8 cellular contexts compared by ENCODE assay signal in genomic region chr6:34663887-34664269, GRCh38. TPM values are rescaled to one million over a fixed set of nuclear protein-coding genes. Genes with fewer than 3 reads are reported as not detected.
DNase-seq lines count a peak whose midpoint lies in the region; ATAC-seq and TF ChIP-seq lines count a peak whose summit lies in the region.

No MANE protein-coding gene starts in this region.

- peaks cover 93% of the 10 kb centered on the region for H3K79me2 ChIP-seq in Loucy (ENCODE audit: insufficient read depth, low read length)

- intact Hi-C loops in CD4-positive, alpha-beta memory T cell (cut with micrococcal nuclease): no loop called here

- no peaks in the 10 kb centered on the region for H3K9me2 ChIP-seq in Loucy (replicated peaks; ENCODE audit: low read depth, low read length)

- no peaks in the 10 kb centered on the region; the same call in 1 of the 2 replicates for H3F3A ChIP-seq in Loucy (ENCODE audit: low read depth)

- H3K9me3 ChIP-seq in CD4-positive, alpha-beta memory T cell (ENCODE audit: control insufficient read depth in 1 of 2, low read length in 2 of 2): no peaks in the 10 kb centered on the region
- no peaks in the 10 kb centered on the region for H3K9me3 ChIP-seq in Loucy (ENCODE audit: insufficient read depth, low read depth, low read length)

- H3K27me3 Mint-ChIP-seq in CD4-positive, alpha-beta memory T cell: no peaks in the 10 kb centered on the region
- H3K27me3 Mint-ChIP-seq in naive B cell: no peaks in the 10 kb centered on the region

- POLR2A ChIA-PET in CD4-positive, alpha-beta memory T cell (lab: Charles Lee; ENCODE audit: partially characterized antibody): interaction anchor here (1.0 to 4.7 kb wide), 4 partner anchors 7 to 224 kb away, joined by 3 to 21 read pairs (median 10); partner anchors contain the start of genes SNRPC and TAF11

- H3K9ac ChIP-seq in Loucy (ENCODE audit: low read depth, low read length, poor library complexity, severe bottlenecking): peak overlapping the region; percentile 51

- in situ Hi-C loops in brain microvascular endothelial cell (cut with HindIII; ENCODE audit: low pct_ligation_motif_present, low sequenced_read_pairs): no loop called here

- no peak overlapping the region for H2AFZ ChIP-seq in Loucy (ENCODE audit: low read length)

- H3K27ac ChIP-seq in CD4-positive, alpha-beta memory T cell (ENCODE audit: low read depth, low read length): no peak overlapping the region
- H3K27ac ChIP-seq in brain microvascular endothelial cell: peak overlapping the region; percentile 83

- no peak for DNase-seq in CD4-positive, alpha-beta memory T cell
- DNase-seq in brain microvascular endothelial cell (peak; percentile 9), naive B cell (no peak), cerebellar nuclear complex (lab: John Stamatoyannopoulos, UW) (no peak), 8988T (no peak)
- no peak for DNase-seq in activated effector memory CD4-positive, alpha-beta T cell treated with anti-CD3 and anti-CD28 coated beads, Interleukin-2, amount 50 U/mL, for 16 hours
- DNase-seq in stimulated activated CD4-positive, alpha-beta T cell treated with anti-CD3 and anti-CD28 coated beads, Interleukin-12 subunit alpha, Interleukin-12 subunit beta, amount 100 ng/mL, for 4 hours: no peak

- ATAC-seq in naive B cell (ENCODE audit: low read depth in 2 of 2): peak in 1 of 2 donors; percentile 27

- peaks cover 6 to 7% of the 10 kb centered on the region in 2 donors for H3K36me3 Mint-ChIP-seq in CD4-positive, alpha-beta memory T cell
- H3K36me3 Mint-ChIP-seq in naive B cell: no peaks in the 10 kb centered on the region

- no peak for TF ChIP-seq CTCF in Loucy (conservative IDR thresholded peaks at IDR 0.05; ENCODE audit: low read length)
- no peak for TF ChIP-seq CTCF in brain microvascular endothelial cell (IDR thresholded peaks at IDR 0.05; ENCODE audit: low read depth, low read length, missing control alignments)

- no peaks in the 10 kb centered on the region for H3K27me3 ChIP-seq in CD4-positive, alpha-beta memory T cell (ENCODE audit: insufficient read depth, low read length)
- H3K27me3 ChIP-seq in Loucy (ENCODE audit: insufficient read depth, low read length, poor library complexity, severe bottlenecking): no peaks in the 10 kb centered on the region
- no peaks in the 10 kb centered on the region for H3K27me3 ChIP-seq in brain microvascular endothelial cell (replicated peaks)

- CTCF ChIA-PET in CD4-positive, alpha-beta memory T cell (lab: Charles Lee; ENCODE audit: partially characterized antibody): interaction anchor here (1.3 kb wide), 1 partner anchor 90 kb away, joined by 4 read pairs; no protein-coding TSS in a partner anchor

- H3K4me2 ChIP-seq in Loucy (ENCODE audit: low read depth, low read length, poor library complexity, severe bottlenecking): peak overlapping the region; percentile 71

- no peaks in the 10 kb centered on the region for H3K36me3 ChIP-seq in CD4-positive, alpha-beta memory T cell (ENCODE audit: insufficient read depth, low read length)
- H3K36me3 ChIP-seq in Loucy (ENCODE audit: insufficient read depth, low read length) (no peaks in the 10 kb centered on the region), brain microvascular endothelial cell (replicated peaks) (no peaks in the 10 kb centered on the region)

- H4K20me1 ChIP-seq in Loucy (ENCODE audit: insufficient read depth, low read length, poor library complexity, severe bottlenecking): peaks cover 3% of the 10 kb centered on the region

- H3K4me1 ChIP-seq in CD4-positive, alpha-beta memory T cell (ENCODE audit: insufficient read depth, low read length): peaks cover 82% of the 10 kb centered on the region
- H3K4me1 ChIP-seq in Loucy (ENCODE audit: insufficient read depth, low read length, poor library complexity, severe bottlenecking): peaks cover 18% of the 10 kb centered on the region

- H3K4me3 Mint-ChIP-seq in CD4-positive, alpha-beta memory T cell: peak overlapping the region in 4 of 8 donors; percentile 11 to 53 (median 50)
- peak overlapping the region in 4 of 8 donors; percentile 1 to 66 (median 4) for H3K4me3 Mint-ChIP-seq in naive B cell

- H3K4me1 Mint-ChIP-seq in CD4-positive, alpha-beta memory T cell: peaks cover 39 to 63% (median 53%) of the 10 kb centered on the region in 4 donors
- peaks cover 31 to 71% (median 41%) of the 10 kb centered on the region in 3 donors for H3K4me1 Mint-ChIP-seq in naive B cell

- H3K27ac Mint-ChIP-seq in CD4-positive, alpha-beta memory T cell: peak overlapping the region; percentile 55 to 93 (median 85)
- H3K27ac Mint-ChIP-seq in naive B cell: peak overlapping the region in 4 of 6 donors; percentile 18 to 93 (median 60)

- no peak overlapping the region for H3K4me3 ChIP-seq in CD4-positive, alpha-beta memory T cell (ENCODE audit: low read length in 2 of 2)
- H3K4me3 ChIP-seq in Loucy (ENCODE audit: low read length, poor library complexity, severe bottlenecking) (no peak overlapping the region), brain microvascular endothelial cell (ENCODE audit: low read depth, low read length) (no peak overlapping the region)

- no peaks in the 10 kb centered on the region for H3K9me3 Mint-ChIP-seq in CD4-positive, alpha-beta memory T cell
- no peaks in the 10 kb centered on the region for H3K9me3 Mint-ChIP-seq in naive B cell

RNA-seq across cellular contexts. Expression of gene ILRUN, which starts 32.7 kb away (rescaled TPM):
- 10 to 100 TPM; 68.6 to 70.7 TPM for total RNA-seq in CD4-positive, alpha-beta memory T cell
- 10 to 100 TPM; 14.8 to 15.1 TPM for polyA plus RNA-seq in CD4-positive, alpha-beta memory T cell
- polyA plus RNA-seq in naive B cell (ENCODE audit: low read depth in 6 of 6): 10 to 100 TPM; 23.8 to 33.2 (median 27.3) TPM
